13 cellular contexts compared by ENCODE assay signal in the genomic region with DNA sequence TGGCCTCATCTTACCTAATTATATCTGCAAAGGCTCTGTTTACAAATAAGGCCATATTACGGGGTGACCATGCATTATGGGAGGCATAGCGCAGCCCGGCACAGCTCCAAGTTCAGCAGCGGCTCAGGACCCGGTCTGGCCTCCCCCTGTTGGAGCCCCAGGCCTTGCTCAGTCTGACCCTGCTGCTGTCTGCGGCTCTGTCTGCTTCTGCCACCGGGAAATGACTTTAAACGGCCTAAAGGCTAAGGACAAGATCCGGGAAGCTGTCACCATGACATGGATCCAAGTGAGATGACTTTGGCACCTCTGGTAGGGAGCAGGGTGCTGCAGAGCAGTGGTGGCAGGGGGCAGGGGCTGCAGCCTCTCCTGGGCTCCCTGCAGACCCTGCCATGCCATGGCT.
"Had no signal": no experiment of that assay in that cellular context is flagged by ENCODE, and none has a peak within 500 bp of the region (broad histone marks: within the 10 kb centered on the region; RNA-seq: fewer than 3 reads in every experiment).

No MANE protein-coding gene starts in this region.

- H3K4me1 Mint-ChIP-seq: activated CD4-positive, alpha-beta T cell treated with anti-CD3 and anti-CD28 coated beads, Interleukin-2, amount 10 ng/mL, durations not matched to agents 24 days and 14 days; central memory CD8-positive, alpha-beta T cell; T-cell had no signal

- DNase-seq: activated CD4-positive, alpha-beta T cell treated with anti-CD3 and anti-CD28 coated beads, Interleukin-2, amount 10 ng/mL, durations not matched to agents 24 days and 14 days; activated naive CD4-positive, alpha-beta T cell treated with Interleukin-2 at 50 U/mL for 16 hours; cortex of kidney; effector CD8-positive, alpha-beta T cell; gastrocnemius medialis; hippocampal formation; retina; T-cell; tibial artery had no signal

- H3K27ac ChIP-seq: skin epidermis, tibial artery had no signal

- H3K27me3 ChIP-seq: gastrocnemius medialis, tibial artery had no signal

- H3K9me3 ChIP-seq: gastrocnemius medialis, tibial artery had no signal

- ATAC-seq: gastrocnemius medialis; natural killer cell treated with Interleukin-12 subunit alpha and Interleukin-12 subunit beta and Interleukin-15 and Interleukin-18, amount 100 ng/mL, for 72 hours; T-cell had no signal

- H3K9me3 Mint-ChIP-seq: activated CD4-positive, alpha-beta T cell treated with anti-CD3 and anti-CD28 coated beads, Interleukin-2, amount 10 ng/mL, durations not matched to agents 24 days and 14 days; central memory CD8-positive, alpha-beta T cell; natural killer cell treated with Interleukin-12 subunit alpha and Interleukin-12 subunit beta and Interleukin-15 and Interleukin-18, amount 100 ng/mL, for 72 hours; T-cell had no signal

- H3K27ac Mint-ChIP-seq: activated CD4-positive, alpha-beta T cell treated with anti-CD3 and anti-CD28 coated beads, Interleukin-2, amount 10 ng/mL, durations not matched to agents 24 days and 14 days; natural killer cell treated with Interleukin-12 subunit alpha and Interleukin-12 subunit beta and Interleukin-15 and Interleukin-18, amount 100 ng/mL, for 72 hours; T-cell had no signal

- H3K36me3 Mint-ChIP-seq: natural killer cell treated with Interleukin-12 subunit alpha and Interleukin-12 subunit beta and Interleukin-15 and Interleukin-18, amount 100 ng/mL, for 72 hours; T-cell had no signal

- H3K27me3 Mint-ChIP-seq: activated CD4-positive, alpha-beta T cell treated with anti-CD3 and anti-CD28 coated beads, Interleukin-2, amount 10 ng/mL, durations not matched to agents 24 days and 14 days had no signal

- H3K4me3 ChIP-seq: gastrocnemius medialis, lung, skin epidermis, tibial artery had no signal

- H3K36me3 ChIP-seq: gastrocnemius medialis, tibial artery had no signal

- H3K4me3 Mint-ChIP-seq: activated CD4-positive, alpha-beta T cell treated with anti-CD3 and anti-CD28 coated beads, Interleukin-2, amount 10 ng/mL, durations not matched to agents 24 days and 14 days; central memory CD8-positive, alpha-beta T cell; natural killer cell treated with Interleukin-12 subunit alpha and Interleukin-12 subunit beta and Interleukin-15 and Interleukin-18, amount 100 ng/mL, for 72 hours; T-cell had no signal
